In the genomic region with DNA sequence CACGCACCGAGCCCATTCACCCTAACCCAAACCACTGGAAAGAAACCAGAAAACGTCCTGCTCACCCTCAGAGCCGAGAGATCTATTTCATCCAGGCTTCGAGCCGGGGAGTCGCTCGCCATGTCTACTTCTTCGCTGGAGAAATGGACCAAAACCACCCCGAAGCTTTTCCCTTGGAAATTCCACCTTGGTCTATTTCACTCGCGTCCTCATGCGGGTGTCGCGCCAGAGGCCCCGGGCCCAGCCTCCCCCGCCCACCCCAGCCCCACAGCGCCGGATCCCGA, we compare ENCODE assay signal across 8 cellular contexts. TPM values are rescaled to one million over a fixed set of nuclear protein-coding genes. Genes with fewer than 3 reads are reported as not detected.
DNase-seq lines count a peak whose midpoint lies in the region; ATAC-seq and TF ChIP-seq lines count a peak whose summit lies in the region.

No MANE protein-coding gene starts in this region.

- no peaks in the 10 kb centered on the region for H3K36me3 ChIP-seq in Loucy (ENCODE audit: insufficient read depth, low read length)

- H3K4me1 Mint-ChIP-seq in central memory CD8-positive, alpha-beta T cell: peaks cover 59% of the 10 kb centered on the region
- H3K4me1 Mint-ChIP-seq in mesothelial cell of epicardium: peaks cover 27% of the 10 kb centered on the region

- peak overlapping the region; percentile 87 for H3K4me2 ChIP-seq in Loucy (ENCODE audit: low read depth, low read length, poor library complexity, severe bottlenecking)

- peak; percentile 1 for ATAC-seq in central memory CD8-positive, alpha-beta T cell (replicated peaks; ENCODE audit: extremely low read depth, poor library complexity, severe bottlenecking)
- no peak for ATAC-seq in esophagus mucosa
- ATAC-seq in HG02623 (IDR thresholded peaks at IDR 0.05; ENCODE audit: unreplicated experiment): no peak

- peaks cover 30% of the 10 kb centered on the region for H4K20me1 ChIP-seq in Loucy (ENCODE audit: insufficient read depth, low read length, poor library complexity, severe bottlenecking)

- DNase-seq in central memory CD8-positive, alpha-beta T cell (ENCODE audit: low spot score in 2 of 2): no peak
- DNase-seq in mesothelial cell of epicardium (ENCODE audit: low spot score in 2 of 2, unreplicated experiment in 2 of 2): no peak
- no peak for DNase-seq in SIG-M5 treated with dmso at 0.1 percent for 504 hours (lab: John Stamatoyannopoulos, UW; ENCODE audit: unreplicated experiment)
- no peak for DNase-seq in putamen (ENCODE audit: low spot score)

- no peaks in the 10 kb centered on the region for H3K9me3 ChIP-seq in Loucy (ENCODE audit: insufficient read depth, low read depth, low read length)

- H3K9me3 Mint-ChIP-seq in central memory CD8-positive, alpha-beta T cell: no peaks in the 10 kb centered on the region
- H3K9me3 Mint-ChIP-seq in mesothelial cell of epicardium: no peaks in the 10 kb centered on the region

- TF ChIP-seq CTCF in Loucy (conservative IDR thresholded peaks at IDR 0.05; ENCODE audit: low read length) (no peak), mesothelial cell of epicardium (IDR thresholded peaks at IDR 0.05; ENCODE audit: unreplicated experiment) (no peak)

- H3K79me2 ChIP-seq in Loucy (ENCODE audit: insufficient read depth, low read length): peaks cover 69% of the 10 kb centered on the region

- H3K27me3 Mint-ChIP-seq in central memory CD8-positive, alpha-beta T cell: no peaks in the 10 kb centered on the region
- H3K27me3 Mint-ChIP-seq in mesothelial cell of epicardium (ENCODE audit: low read depth): peaks cover 50% of the 10 kb centered on the region

- H3K27me3 ChIP-seq in Loucy (ENCODE audit: insufficient read depth, low read length, poor library complexity, severe bottlenecking): no peaks in the 10 kb centered on the region

- peak overlapping the region; percentile 91 for H3K27ac Mint-ChIP-seq in central memory CD8-positive, alpha-beta T cell (ENCODE audit: low read depth)
- H3K27ac Mint-ChIP-seq in mesothelial cell of epicardium: no peak overlapping the region

- H3F3A ChIP-seq in Loucy (ENCODE audit: low read depth): 0 out of 2 replicates have a peak, but pooled peaks cover 3% of the 10 kb centered on the region

- H3K4me3 Mint-ChIP-seq in central memory CD8-positive, alpha-beta T cell: peak overlapping the region; percentile 92
- peak overlapping the region; percentile 93 for H3K4me3 Mint-ChIP-seq in mesothelial cell of epicardium

- peak overlapping the region; percentile 96 for H2AFZ ChIP-seq in Loucy (ENCODE audit: low read length)

- peak overlapping the region; percentile 84 for H3K9ac ChIP-seq in Loucy (ENCODE audit: low read depth, low read length, poor library complexity, severe bottlenecking)

- H3K9me2 ChIP-seq in Loucy (replicated peaks; ENCODE audit: low read depth, low read length): no peaks in the 10 kb centered on the region

- peaks cover 34% of the 10 kb centered on the region for H3K36me3 Mint-ChIP-seq in central memory CD8-positive, alpha-beta T cell (ENCODE audit: insufficient read depth)
- H3K36me3 Mint-ChIP-seq in mesothelial cell of epicardium: no peaks in the 10 kb centered on the region

- peak overlapping the region; percentile 97 for H3K4me3 ChIP-seq in GM08714 (ENCODE audit: low read length)
- H3K4me3 ChIP-seq in Loucy (ENCODE audit: low read length, poor library complexity, severe bottlenecking): peak overlapping the region; percentile 85

- H3K4me1 ChIP-seq in Loucy (ENCODE audit: insufficient read depth, low read length, poor library complexity, severe bottlenecking): peaks cover 44% of the 10 kb centered on the region

RNA-seq across cellular contexts. Expression of a gene that starts 0.3 kb away (rescaled TPM):
- 7.3 to 9.3 TPM (median 8.8 TPM) in 3 replicates for total RNA-seq in mesothelial cell of epicardium
- 3.0 TPM for total RNA-seq in esophagus mucosa
